In genomic region chr2:27379840-27380625, GRCh38 we compare ENCODE assay signal across 8 cellular contexts. TPM values are rescaled to one million over a fixed set of nuclear protein-coding genes. Genes with fewer than 3 reads are reported as not detected.
A peak's percentile ranks its signal among the peaks of the same experiment; 100 is the strongest.
DNase-seq lines count a peak whose midpoint lies in the region; ATAC-seq and TF ChIP-seq lines count a peak whose summit lies in the region.

No MANE protein-coding gene starts in this region.

- H3K27me3 ChIP-seq in BLaER1 treated with 17β-estradiol and CSF1 and Interleukin-3, amounts not matched to agents 10 nM and 100 nM: no peaks in the 10 kb centered on the region
- H3K27me3 ChIP-seq in muscle layer of colon (ENCODE audit: control insufficient read depth in 1 of 2, insufficient read depth in 2 of 2, low read length in 2 of 2) (no peaks in the 10 kb centered on the region), thyroid gland (no peaks in the 10 kb centered on the region)

- H3K4me1 Mint-ChIP-seq in activated B cell treated with CpG ODN at 0.5 μM for 24 hours: peaks cover 29% of the 10 kb centered on the region

- H3K4me2 ChIP-seq in BLaER1 treated with 17β-estradiol and CSF1 and Interleukin-3, amounts not matched to agents 10 nM and 100 nM: peak overlapping the region; percentile 89 to 99 (median 93)

- peaks cover 8 to 46% (median 35%) of the 10 kb centered on the region in 11 experiments; a peak in 15 of 22 replicates for H4K20me1 ChIP-seq in BLaER1 treated with 17β-estradiol and CSF1 and Interleukin-3, amounts not matched to agents 10 nM and 100 nM

- H3K9ac ChIP-seq in BLaER1 treated with 17β-estradiol and CSF1 and Interleukin-3, amounts not matched to agents 10 nM and 100 nM: peak overlapping the region; percentile 82 to 94 (median 88)
- H3K9ac ChIP-seq in muscle layer of colon (ENCODE audit: low read length): peak overlapping the region; percentile 86

- ATAC-seq in GM19351 (IDR thresholded peaks at IDR 0.05; ENCODE audit: unreplicated experiment) (peak; percentile 40), activated B cell treated with CpG ODN at 0.5 μM for 24 hours (ENCODE audit: low read depth) (no peak), HG02642 (IDR thresholded peaks at IDR 0.05; ENCODE audit: poor library complexity, unreplicated experiment) (no peak)

- peak overlapping the region; percentile 67 to 85 (median 72) for H3K4me3 ChIP-seq in BLaER1 treated with 17β-estradiol and CSF1 and Interleukin-3, amounts not matched to agents 10 nM and 100 nM
- peak overlapping the region; percentile 47 to 84 for H3K4me3 ChIP-seq in muscle layer of colon (ENCODE audit: low read depth in 1 of 2, low read length in 2 of 2)
- H3K4me3 ChIP-seq in thyroid gland (replicated peaks in 1 of 3): peak overlapping the region; percentile 3 to 79 (median 62)

- H3K9me3 Mint-ChIP-seq in activated B cell treated with CpG ODN at 0.5 μM for 24 hours: no peaks in the 10 kb centered on the region

- peaks cover 74 to 88% (median 83%) of the 10 kb centered on the region in 11 experiments for H3K36me3 ChIP-seq in BLaER1 treated with 17β-estradiol and CSF1 and Interleukin-3, amounts not matched to agents 10 nM and 100 nM
- peaks cover 63% of the 10 kb centered on the region for H3K36me3 ChIP-seq in muscle layer of colon (ENCODE audit: insufficient read depth, low read length)
- peaks cover 49 to 56% of the 10 kb centered on the region in 2 donors for H3K36me3 ChIP-seq in thyroid gland

- H3K27me3 Mint-ChIP-seq in activated B cell treated with CpG ODN at 0.5 μM for 24 hours: no peaks in the 10 kb centered on the region

- H3K27ac ChIP-seq in BLaER1 treated with 17β-estradiol and CSF1 and Interleukin-3, amounts not matched to agents 10 nM and 100 nM: peak overlapping the region; percentile 78 to 96 (median 87)
- H3K27ac ChIP-seq in muscle layer of colon (ENCODE audit: low read depth, low read length) (peak overlapping the region; percentile 77), thyroid gland (peak overlapping the region; percentile 50 to 84 (median 81))

- POLR2A ChIA-PET in activated B cell treated with CpG ODN at 0.5 μM for 24 hours (lab: Charles Lee): interaction anchor here (0.5 to 4.9 kb wide), 12 partner anchors 9 to 248 kb away, joined by 3 to 96 read pairs (median 4); partner anchors contain the start of genes ATRAID, CCDC121, EIF2B4 and GPN1

- TF ChIP-seq POLR2A in erythroblast (IDR thresholded peaks at IDR 0.05; ENCODE audit: low read length) (no peak), thyroid gland (IDR thresholded peaks at IDR 0.05) (no peak)

- WGBS in thyroid gland, 2 donors: 1 to 2% methylated on average over 17 to 27 of the region's 35 CpGs

- TF ChIP-seq CTCF in activated B cell treated with CpG ODN at 0.5 μM for 24 hours (IDR thresholded peaks at IDR 0.05) (no peak), thyroid gland (IDR thresholded peaks at IDR 0.05) (no peak)

- peaks cover 80% of the 10 kb centered on the region for H3K36me3 Mint-ChIP-seq in activated B cell treated with CpG ODN at 0.5 μM for 24 hours (ENCODE audit: low read depth)

- peak; percentile 18 to 64 for DNase-seq in Kasumi-1 (lab: John Stamatoyannopoulos, UW)
- peak; percentile 20 for DNase-seq in activated B cell treated with CpG ODN at 0.5 μM for 24 hours
- peak; percentile 59 to 83 for DNase-seq in erythroblast (lab: John Stamatoyannopoulos, UW)
- DNase-seq in thyroid gland: peak; percentile 52 to 64

- intact Hi-C loops in activated B cell treated with CpG ODN at 0.5 μM for 24 hours (cut with micrococcal nuclease) (loop anchor here (1.0 to 2.0 kb wide), 5 partner anchors 10 to 57 kb away; partner anchors contain the start of genes EIF2B4, GTF3C2, MPV17 and NRBP1), thyroid gland (cut with DNase I) (no loop called here)

- H3K4me1 ChIP-seq in BLaER1 treated with 17β-estradiol and CSF1 and Interleukin-3, amounts not matched to agents 10 nM and 100 nM: peaks cover 19 to 53% (median 25%) of the 10 kb centered on the region in 10 experiments
- peaks cover 15% of the 10 kb centered on the region for H3K4me1 ChIP-seq in muscle layer of colon (ENCODE audit: insufficient read depth, low read length)
- H3K4me1 ChIP-seq in thyroid gland: peaks cover 12 to 28% of the 10 kb centered on the region in 2 donors

- peak overlapping the region; percentile 86 for H3K27ac Mint-ChIP-seq in activated B cell treated with CpG ODN at 0.5 μM for 24 hours

- H3K9me3 ChIP-seq in BLaER1 treated with 17β-estradiol and CSF1 and Interleukin-3, amounts not matched to agents 10 nM and 100 nM (replicated peaks in 1 of 11): no peaks in the 10 kb centered on the region
- H3K9me3 ChIP-seq in muscle layer of colon (ENCODE audit: low read length): no peaks in the 10 kb centered on the region
- no peaks in the 10 kb centered on the region for H3K9me3 ChIP-seq in thyroid gland

- CTCF ChIA-PET in activated B cell treated with CpG ODN at 0.5 μM for 24 hours (lab: Charles Lee): interaction anchor here (0.8 to 1.3 kb wide), 3 partner anchors 8 to 10 kb away, joined by 3 to 6 read pairs (median 5); partner anchors contain the start of genes EIF2B4 and SNX17

- peak overlapping the region; percentile 87 for H3K4me3 Mint-ChIP-seq in activated B cell treated with CpG ODN at 0.5 μM for 24 hours

RNA-seq across cellular contexts. Expression of gene ZNF513, which starts 0.5 kb away (rescaled TPM):
- total RNA-seq in activated B cell treated with CpG ODN at 0.5 μM for 24 hours (30.1 and 32.8 TPM in 2 replicates), thyroid gland (10 to 100 TPM in 1 of 4 donors, 1 to 10 TPM in 3; 9.1 to 14.8 (median 9.2) TPM)

RNA-seq across cellular contexts. Expression of gene SNX17, which starts 9.6 kb away (rescaled TPM):
- total RNA-seq in activated B cell treated with CpG ODN at 0.5 μM for 24 hours (124 and 128 TPM in 2 replicates), thyroid gland (100 to 1,000 TPM; 109 to 148 (median 130) TPM)

RNA-seq across cellular contexts. Expression of gene EIF2B4, which starts 9.9 kb away (rescaled TPM):
- 43.3 and 49.9 TPM in 2 replicates for total RNA-seq in activated B cell treated with CpG ODN at 0.5 μM for 24 hours
- total RNA-seq in thyroid gland: 10 to 100 TPM; 34.7 to 44.0 (median 38.6) TPM

RNA-seq across cellular contexts. Expression of gene GTF3C2, which starts 23.5 kb away (rescaled TPM):
- total RNA-seq in activated B cell treated with CpG ODN at 0.5 μM for 24 hours: 91.7 and 119 TPM in 2 replicates
- 10 to 100 TPM; 44.7 to 86.6 (median 51.8) TPM for total RNA-seq in thyroid gland

RNA-seq across cellular contexts. Expression of gene PPM1G, which starts 29.4 kb away (rescaled TPM):
- total RNA-seq in activated B cell treated with CpG ODN at 0.5 μM for 24 hours (74.7 and 75.2 TPM in 2 replicates), thyroid gland (10 to 100 TPM; 55.4 to 75.2 (median 59.5) TPM)

Comparison
In these comparisons a context has a peak if more than half of its experiments do, and no peak if none do; other contexts are left out.
1. DNase-seq: peak in every context shown above with its lines; median percentile 71 in erythroblast; 58 in thyroid gland; 41 in Kasumi-1; 20 in activated B cell treated with CpG ODN at 0.5 μM for 24 hours.